9 cellular contexts compared by ENCODE assay signal in the genomic region with DNA sequence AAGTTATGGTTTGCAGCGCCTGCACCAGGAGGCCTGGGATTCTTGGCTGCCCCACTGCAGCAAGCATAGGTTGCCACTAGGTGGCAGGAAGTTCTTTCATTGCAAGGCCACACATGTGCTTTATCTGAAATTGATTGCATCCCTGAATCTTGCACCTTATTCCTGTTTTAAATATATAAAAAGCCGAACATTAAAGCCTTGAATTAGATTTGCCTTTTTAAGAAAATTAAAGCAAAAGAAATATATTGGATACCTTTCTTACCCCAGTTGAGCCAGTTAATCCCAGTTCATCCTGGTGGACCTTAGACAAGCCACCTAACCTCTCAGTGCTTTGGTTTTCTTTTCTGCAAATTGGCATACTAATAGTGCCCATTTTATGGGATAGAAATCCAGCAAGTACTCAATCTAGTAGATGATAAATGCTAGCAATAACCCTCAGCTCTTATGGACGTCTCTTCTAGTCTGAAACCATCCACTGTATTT. TPM values are rescaled to one million over a fixed set of nuclear protein-coding genes. Genes with fewer than 3 reads are reported as not detected.
A peak's percentile ranks its signal among the peaks of the same experiment; 100 is the strongest.
DNase-seq lines count a peak whose midpoint lies in the region; ATAC-seq, FAIRE-seq and TF ChIP-seq lines count a peak whose summit lies in the region.
"Had no signal": no experiment of that assay in that cellular context is flagged by ENCODE, and none has a peak within 500 bp of the region (broad histone marks: within the 10 kb centered on the region; RNA-seq: fewer than 3 reads in every experiment).

No MANE protein-coding gene starts in this region.

- ATAC-seq in HepG2 (peak; percentile 87), omental fat pad (ENCODE audit: low FRiP score) (no peak)

- WGBS in HepG2 (ENCODE audit: low lambda C conversion rate), result 4% methylated on average over 3 of the region's 3 CpGs

- DNase-seq in EL, result peak; percentile 72
- peak; percentile 66 for DNase-seq in HCEC 1CT
- DNase-seq in NCI-H2107 (lab: John Stamatoyannopoulos, UW), result peak; percentile 16
- peak; percentile 27 for DNase-seq in activated CD4-positive, alpha-beta T cell treated with anti-CD3 and anti-CD28 coated beads for 1 hour
- DNase-seq in chondrocyte (ENCODE audit: low spot score), result no peak
- DNase-seq in HepG2 (ENCODE audit: low spot score), result peak; percentile 53
- DNase-seq in stimulated activated CD8-positive, alpha-beta memory T cell treated with anti-CD3 and anti-CD28 coated beads, Interleukin-12 subunit alpha, Interleukin-12 subunit beta, amount 100 ng/mL, for 4 hours (ENCODE audit: low read depth), result peak; percentile 9
- no peak for DNase-seq in omental fat pad (ENCODE audit: low spot score)

- no peak overlapping the region for H3K27ac Mint-ChIP-seq in chondrocyte (ENCODE audit: unreplicated experiment)

- no peaks in the 10 kb centered on the region for H4K20me1 ChIP-seq in HepG2 (ENCODE audit: insufficient read depth, low read length)

- POLR2A ChIA-PET in HepG2 (lab: Yijun Ruan, JAX), result no interaction called here

- H3K79me2 ChIP-seq in HepG2 (ENCODE audit: insufficient read depth, low read length), result no peaks in the 10 kb centered on the region

- no peaks in the 10 kb centered on the region for H3K9me3 Mint-ChIP-seq in chondrocyte (ENCODE audit: low read depth)

- no peak for TF ChIP-seq POLR2A in HepG2 (IDR thresholded peaks at IDR 0.05; ENCODE audit: insufficient read depth in 1 of 2, low read depth in 2 of 2, low read length in 2 of 2)

- no peak overlapping the region for H3K27ac ChIP-seq in HepG2 (ENCODE audit: extremely low read length, insufficient read depth, low read length)
- H3K27ac ChIP-seq: epithelial cell of prostate had no signal

- H3K36me3 Mint-ChIP-seq in chondrocyte (ENCODE audit: low read depth), result no peaks in the 10 kb centered on the region

- H3K4me2 ChIP-seq in HepG2 (ENCODE audit: low read depth, low read length), result peak overlapping the region; percentile 52

- no peaks in the 10 kb centered on the region for H3K36me3 ChIP-seq in HepG2 (replicated peaks in 1 of 2; ENCODE audit: control insufficient read depth in 1 of 2, insufficient read depth in 2 of 2, low read length in 2 of 2)

- peaks cover 6% of the 10 kb centered on the region for H3K27me3 Mint-ChIP-seq in chondrocyte (ENCODE audit: low read depth)

- H3K4me1 ChIP-seq in HepG2 (ENCODE audit: insufficient read depth, low read length), result peaks cover 13% of the 10 kb centered on the region

- BruUV-seq in HepG2 (replicated peaks; lab: Mats Ljungman, UMichigan), result no TSS peak

- peak; percentile 50; the same call in 1 of the 2 replicates for TF ChIP-seq RAD21 in HepG2 (CRISPR knock-in tag; IDR thresholded peaks at IDR 0.05)

- CTCF ChIA-PET in HepG2 (lab: Yijun Ruan, JAX; ENCODE audit: low intra/inter-chr PET ratio, low total read pairs), result interaction anchor here (1.1 kb wide), 3 partner anchors 112 to 516 kb away, joined by 3 to 5 read pairs (median 3); no protein-coding TSS in a partner anchor

- peak overlapping the region; percentile 61 for H2AFZ ChIP-seq in HepG2 (ENCODE audit: low read length)

- FAIRE-seq in HepG2 (lab: Jason Lieb, UNC), result peak; percentile 79

- peaks cover 5 to 27% of the 10 kb centered on the region in 2 experiments for H3K27me3 ChIP-seq in HepG2 (ENCODE audit: control insufficient read depth in 1 of 2, insufficient read depth in 2 of 2, low read length in 2 of 2)

- no peaks in the 10 kb centered on the region for H3K4me1 Mint-ChIP-seq in chondrocyte (ENCODE audit: low read depth)

- in situ Hi-C loops in HepG2 (cut with HindIII; ENCODE audit: extremely low pct_ligation_motif_present, low pct_unique_long_range_greater_than_20kb), result loop anchor here (10.0 to 25.0 kb wide), 2 partner anchors 260 to 617 kb away; a partner anchor contains a TSS

- TF ChIP-seq CTCF in chondrocyte (IDR thresholded peaks at IDR 0.05) (peak; percentile 94), HepG2 (CRISPR knock-in tag; IDR thresholded peaks at IDR 0.05) (peak; percentile 83), omental fat pad (IDR thresholded peaks at IDR 0.05) (peak in 1 of 3 donors; percentile 57)

- intact Hi-C loops in HepG2 (cut with micrococcal nuclease; ENCODE audit: unreplicated experiment), result loop anchor here (2.0 kb wide), 1 partner anchor 265 kb away; no protein-coding TSS in a partner anchor

- no peaks in the 10 kb centered on the region for H3K9me3 ChIP-seq in HepG2 (ENCODE audit: low read length)

- no peak overlapping the region for H3K4me3 Mint-ChIP-seq in chondrocyte (ENCODE audit: unreplicated experiment)

- no peak overlapping the region for H3K9ac ChIP-seq in HepG2 (ENCODE audit: insufficient read depth, low read depth, low read length)

- TF ChIP-seq EP300 in HepG2 (IDR thresholded peaks at IDR 0.05; ENCODE audit: low read depth in 2 of 2, low read length in 2 of 2) (no peak), HepG2 (CRISPR knock-in tag; IDR thresholded peaks at IDR 0.05; ENCODE audit: borderline replicate concordance) (no peak)

- no peak overlapping the region for H3K4me3 ChIP-seq in HepG2 (replicated peaks in 1 of 3; ENCODE audit: insufficient read depth in 1 of 3, low read depth in 2 of 3, low read length in 3 of 3)

RNA-seq across cellular contexts. Expression of a gene that starts 6.3 kb away (rescaled TPM):
- total RNA-seq in chondrocyte (4.8 to 5.7 TPM (median 5.2 TPM) in 3 replicates), HepG2 (2016; rRNA removed; fragmentation: Illumina TruSeq; extraction: Trizol) (3.1 and 3.3 TPM in 2 replicates), omental fat pad (1 to 10 TPM; 3.7 to 9.1 (median 3.9) TPM)
- 3.1 and 3.5 TPM in 2 replicates for total RNA-seq in HepG2 (2016; cell fraction: cytosol; rRNA removed; fragmentation: Illumina TruSeq; extraction: Trizol; ENCODE audit: low read depth)
- total RNA-seq in HepG2 (2016; cell fraction: insoluble cytoplasmic fraction; rRNA removed; fragmentation: Illumina TruSeq; extraction: Trizol), result 2.8 and 2.9 TPM in 2 replicates
- total RNA-seq in HepG2 (2016; cell fraction: membrane; rRNA removed; fragmentation: Illumina TruSeq; extraction: Trizol), result 2.1 and 2.3 TPM in 2 replicates
- 3.1 and 4.0 TPM in 2 replicates for total RNA-seq in HepG2 (2016; cell fraction: nucleus; rRNA removed; fragmentation: Illumina TruSeq; extraction: Trizol)
- 3.9 TPM in 2 replicates for polyA plus RNA-seq in HepG2 (2011; rRNA removed)
- polyA plus RNA-seq in HepG2 (2011; cell fraction: cytosol; rRNA removed), result 1.6 and 2.4 TPM in 2 replicates
- polyA plus RNA-seq in HepG2 (2011; cell fraction: nucleus; rRNA removed), result 3.8 and 5.7 TPM in 2 replicates
- 3.7 and 4.8 TPM in 2 replicates for polyA plus RNA-seq in HepG2 (2012)
- 1.0 and 1.2 TPM in 2 replicates for polyA plus RNA-seq in HepG2 (2016; cell fraction: cytosol; fragmentation: Illumina TruSeq; extraction: Trizol; ENCODE audit: low read depth)
- 4.5 TPM in 2 replicates for polyA plus RNA-seq in HepG2 (2016; cell fraction: insoluble cytoplasmic fraction; fragmentation: Illumina TruSeq; extraction: Trizol; ENCODE audit: low read depth)
- polyA plus RNA-seq in HepG2 (2016; cell fraction: membrane; fragmentation: Illumina TruSeq; extraction: Trizol; ENCODE audit: low read depth), result 1.7 and 1.9 TPM in 2 replicates
- 7.2 and 8.2 TPM in 2 replicates for polyA plus RNA-seq in HepG2 (2016; cell fraction: nucleus; fragmentation: Illumina TruSeq; extraction: Trizol; ENCODE audit: insufficient read depth, low read depth)
- polyA minus RNA-seq in HepG2 (2011; rRNA and poly(A)+ RNA removed; ENCODE audit: low replicate concordance), result 2.0 and 3.6 TPM in 2 replicates
- polyA minus RNA-seq in HepG2 (2011; cell fraction: cytosol; rRNA and poly(A)+ RNA removed), result 1.7 and 2.2 TPM in 2 replicates
- 7.2 and 10.3 TPM in 2 replicates for polyA minus RNA-seq in HepG2 (2011; cell fraction: nucleus; rRNA and poly(A)+ RNA removed)

RNA-seq across cellular contexts. Expression of a gene that starts 37.6 kb away (rescaled TPM):
- total RNA-seq in chondrocyte, result 22.8 to 30.2 TPM (median 23.8 TPM) in 3 replicates
- total RNA-seq in HepG2 (2016; rRNA removed; fragmentation: Illumina TruSeq; extraction: Trizol), result 68.7 and 98.1 TPM in 2 replicates
- total RNA-seq in HepG2 (2016; cell fraction: cytosol; rRNA removed; fragmentation: Illumina TruSeq; extraction: Trizol; ENCODE audit: low read depth), result 16.9 and 18.1 TPM in 2 replicates
- 74.8 and 108 TPM in 2 replicates for total RNA-seq in HepG2 (2016; cell fraction: insoluble cytoplasmic fraction; rRNA removed; fragmentation: Illumina TruSeq; extraction: Trizol)
- 26.9 and 30.0 TPM in 2 replicates for total RNA-seq in HepG2 (2016; cell fraction: membrane; rRNA removed; fragmentation: Illumina TruSeq; extraction: Trizol)
- total RNA-seq in HepG2 (2016; cell fraction: nucleus; rRNA removed; fragmentation: Illumina TruSeq; extraction: Trizol), result 36.8 and 38.1 TPM in 2 replicates
- 12.0 and 17.5 TPM in 2 replicates for polyA plus RNA-seq in HepG2 (2011; rRNA removed)
- 17.7 and 19.6 TPM in 2 replicates for polyA plus RNA-seq in HepG2 (2011; cell fraction: cytosol; rRNA removed)
- polyA plus RNA-seq in HepG2 (2011; cell fraction: nucleus; rRNA removed), result 19.9 and 35.1 TPM in 2 replicates
- polyA plus RNA-seq in HepG2 (2012), result 20.1 and 33.0 TPM in 2 replicates
- polyA plus RNA-seq in HepG2 (2016; cell fraction: cytosol; fragmentation: Illumina TruSeq; extraction: Trizol; ENCODE audit: low read depth), result 18.6 and 21.1 TPM in 2 replicates
- 115 and 129 TPM in 2 replicates for polyA plus RNA-seq in HepG2 (2016; cell fraction: insoluble cytoplasmic fraction; fragmentation: Illumina TruSeq; extraction: Trizol; ENCODE audit: low read depth)
- 21.5 and 24.3 TPM in 2 replicates for polyA plus RNA-seq in HepG2 (2016; cell fraction: membrane; fragmentation: Illumina TruSeq; extraction: Trizol; ENCODE audit: low read depth)
- 42.9 and 51.0 TPM in 2 replicates for polyA plus RNA-seq in HepG2 (2016; cell fraction: nucleus; fragmentation: Illumina TruSeq; extraction: Trizol; ENCODE audit: insufficient read depth, low read depth)
- polyA minus RNA-seq in HepG2 (2011; rRNA and poly(A)+ RNA removed; ENCODE audit: low replicate concordance), result 22.5 and 25.4 TPM in 2 replicates
- 18.1 and 24.0 TPM in 2 replicates for polyA minus RNA-seq in HepG2 (2011; cell fraction: cytosol; rRNA and poly(A)+ RNA removed)
- 78.7 and 105 TPM in 2 replicates for polyA minus RNA-seq in HepG2 (2011; cell fraction: nucleus; rRNA and poly(A)+ RNA removed)
- 10 to 100 TPM; 24.8 to 47.3 (median 39.5) TPM for total RNA-seq in omental fat pad

RNA-seq across cellular contexts. Expression of a gene that starts 53.3 kb away (rescaled TPM):
- total RNA-seq in chondrocyte (29.5 to 32.2 TPM (median 31.4 TPM) in 3 replicates), HepG2 (2016; rRNA removed; fragmentation: Illumina TruSeq; extraction: Trizol) (9.2 and 13.5 TPM in 2 replicates), omental fat pad (10 to 100 TPM; 23.2 to 40.5 (median 31.9) TPM)
- 6.0 and 8.2 TPM in 2 replicates for total RNA-seq in HepG2 (2016; cell fraction: cytosol; rRNA removed; fragmentation: Illumina TruSeq; extraction: Trizol; ENCODE audit: low read depth)
- total RNA-seq in HepG2 (2016; cell fraction: insoluble cytoplasmic fraction; rRNA removed; fragmentation: Illumina TruSeq; extraction: Trizol), result 10.4 and 11.0 TPM in 2 replicates
- 16.1 and 19.8 TPM in 2 replicates for total RNA-seq in HepG2 (2016; cell fraction: membrane; rRNA removed; fragmentation: Illumina TruSeq; extraction: Trizol)
- total RNA-seq in HepG2 (2016; cell fraction: nucleus; rRNA removed; fragmentation: Illumina TruSeq; extraction: Trizol), result 7.2 and 8.2 TPM in 2 replicates
- polyA plus RNA-seq in HepG2 (2011; rRNA removed), result 20.2 and 20.3 TPM in 2 replicates
- polyA plus RNA-seq in HepG2 (2011; cell fraction: cytosol; rRNA removed), result 11.6 and 13.6 TPM in 2 replicates
- polyA plus RNA-seq in HepG2 (2011; cell fraction: nucleus; rRNA removed), result 6.9 and 9.9 TPM in 2 replicates
- polyA plus RNA-seq in HepG2 (2012), result 15.4 and 17.6 TPM in 2 replicates
- 9.8 and 10.5 TPM in 2 replicates for polyA plus RNA-seq in HepG2 (2016; cell fraction: cytosol; fragmentation: Illumina TruSeq; extraction: Trizol; ENCODE audit: low read depth)
- polyA plus RNA-seq in HepG2 (2016; cell fraction: insoluble cytoplasmic fraction; fragmentation: Illumina TruSeq; extraction: Trizol; ENCODE audit: low read depth), result 11.4 and 13.3 TPM in 2 replicates
- 15.7 and 16.5 TPM in 2 replicates for polyA plus RNA-seq in HepG2 (2016; cell fraction: membrane; fragmentation: Illumina TruSeq; extraction: Trizol; ENCODE audit: low read depth)
- 8.7 and 9.6 TPM in 2 replicates for polyA plus RNA-seq in HepG2 (2016; cell fraction: nucleus; fragmentation: Illumina TruSeq; extraction: Trizol; ENCODE audit: insufficient read depth, low read depth)
- polyA minus RNA-seq in HepG2 (2011; rRNA and poly(A)+ RNA removed; ENCODE audit: low replicate concordance), result 36.6 and 47.8 TPM in 2 replicates
- 16.3 and 18.7 TPM in 2 replicates for polyA minus RNA-seq in HepG2 (2011; cell fraction: cytosol; rRNA and poly(A)+ RNA removed)
- 19.4 and 21.5 TPM in 2 replicates for polyA minus RNA-seq in HepG2 (2011; cell fraction: nucleus; rRNA and poly(A)+ RNA removed)

Comparison
In these comparisons a context has a peak if more than half of its experiments do, and no peak if none do; other contexts are left out.
1. DNase-seq: peak in EL (single experiment), HCEC 1CT (single experiment), NCI-H2107 (single experiment), activated CD4-positive, alpha-beta T cell treated with anti-CD3 and anti-CD28 coated beads for 1 hour (single experiment), HepG2 (single experiment) and stimulated activated CD8-positive, alpha-beta memory T cell treated with anti-CD3 and anti-CD28 coated beads, Interleukin-12 subunit alpha, Interleukin-12 subunit beta, amount 100 ng/mL, for 4 hours (single experiment); none in chondrocyte (single experiment) and omental fat pad (single experiment).